In the genomic region with DNA sequence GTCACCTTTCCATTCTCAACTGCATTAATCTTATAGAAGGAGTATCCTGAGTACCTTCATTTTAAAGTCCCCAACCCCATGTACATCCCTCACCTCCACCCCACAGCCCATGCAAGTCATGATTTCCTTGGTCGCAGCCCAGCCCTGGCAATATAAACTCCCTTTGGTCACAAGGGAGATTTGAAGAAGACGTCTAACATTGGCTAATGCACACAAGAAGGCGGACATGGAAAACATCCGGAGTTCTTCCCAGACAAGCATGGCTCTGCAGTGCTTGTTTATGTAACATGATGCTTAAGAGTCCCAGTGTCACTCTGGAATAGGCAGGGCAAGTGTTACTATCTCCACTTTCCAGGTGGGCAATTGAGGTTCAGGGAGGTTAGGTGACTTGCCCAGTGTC, we compare ENCODE assay signal across 13 cellular contexts.
DNase-seq lines count a peak whose midpoint lies in the region; ATAC-seq, FAIRE-seq and TF ChIP-seq lines count a peak whose summit lies in the region.
"Had no signal": no experiment of that assay in that cellular context is flagged by ENCODE, and none has a peak within 500 bp of the region (broad histone marks: within the 10 kb centered on the region; RNA-seq: fewer than 3 reads in every experiment).

No MANE protein-coding gene starts in this region.

- no peaks in the 10 kb centered on the region for H3K36me3 ChIP-seq in pancreas

- POLR2A ChIA-PET in RWPE1 (lab: Yijun Ruan, JAX; ENCODE audit: low non-redundant PET), result no interaction called here

- no peak for TF ChIP-seq CTCF in RWPE1 (conservative IDR thresholded peaks at IDR 0.05; ENCODE audit: low read depth)
- no peak for TF ChIP-seq CTCF in fibroblast of the aortic adventitia (IDR thresholded peaks at IDR 0.05; ENCODE audit: insufficient read depth, low read length)
- TF ChIP-seq CTCF in pancreas (IDR thresholded peaks at IDR 0.05), result no peak

- ATAC-seq in pancreas (peak in 3 of 4 donors; percentile 25 to 63 (median 53)), HG03139 (IDR thresholded peaks at IDR 0.05; ENCODE audit: unreplicated experiment) (no peak)
- ATAC-seq: mucosa of descending colon had no signal

- DNase-seq in EH (ENCODE audit: low read depth) (peak; percentile 57), RWPE1 (ENCODE audit: low spot score) (no peak), fibroblast of the aortic adventitia (ENCODE audit: low read depth) (peak; percentile 85), pancreas (peak in 1 of 6 donors; percentile 28), NCI-H526 treated with DMSO at 0.1 percent for 48 hours (lab: John Stamatoyannopoulos, UW) (no peak), NCI-H187 (lab: John Stamatoyannopoulos, UW) (no peak)
- no peak for DNase-seq in stimulated activated naive CD4-positive, alpha-beta T cell (lab: John Stamatoyannopoulos, UW)
- DNase-seq: dorsolateral prefrontal cortex, mucosa of descending colon, NCI-H446 treated with DMSO at 0.1 percent for 48 hours had no signal

- peaks cover 0 to 3% (median 0%) of the 10 kb centered on the region in 3 donors for H3K4me1 ChIP-seq in pancreas

- no peaks in the 10 kb centered on the region for H3K9me3 ChIP-seq in pancreas
- H3K9me3 ChIP-seq: mucosa of descending colon had no signal

- FAIRE-seq in pancreas (lab: Jason Lieb, UNC), result no peak
- FAIRE-seq: frontal cortex, islet of Langerhans had no signal

- no peaks in the 10 kb centered on the region for H3K27me3 ChIP-seq in pancreas
- H3K27me3 ChIP-seq: dorsolateral prefrontal cortex had no signal

- H3K27ac ChIP-seq in RWPE1 (peak overlapping the region; percentile 74), pancreas (no peak overlapping the region)

- intact Hi-C loops in pancreas (cut with DNase I), result no loop called here

- 42 to 44% methylated on average over 4 of the region's 4 CpGs for WGBS in pancreas, 2 donors

- CTCF ChIA-PET in RWPE1 (lab: Yijun Ruan, JAX), result no interaction called here

- H3K4me3 ChIP-seq in fibroblast of the aortic adventitia (ENCODE audit: low read depth, low read length) (no peak overlapping the region), pancreas (no peak overlapping the region)
- H3K4me3 ChIP-seq: dorsolateral prefrontal cortex, mucosa of descending colon had no signal

Comparison
In these comparisons a context has a peak if more than half of its experiments do, and no peak if none do; other contexts are left out.
1. DNase-seq: peak in EH (single experiment) and fibroblast of the aortic adventitia (single experiment); none in RWPE1 (single experiment), NCI-H526 treated with DMSO at 0.1 percent for 48 hours (single experiment), NCI-H187 (0 of 2) and stimulated activated naive CD4-positive, alpha-beta T cell (0 of 6).